ENCODE assay signal across 1 cellular context in the genomic region with DNA sequence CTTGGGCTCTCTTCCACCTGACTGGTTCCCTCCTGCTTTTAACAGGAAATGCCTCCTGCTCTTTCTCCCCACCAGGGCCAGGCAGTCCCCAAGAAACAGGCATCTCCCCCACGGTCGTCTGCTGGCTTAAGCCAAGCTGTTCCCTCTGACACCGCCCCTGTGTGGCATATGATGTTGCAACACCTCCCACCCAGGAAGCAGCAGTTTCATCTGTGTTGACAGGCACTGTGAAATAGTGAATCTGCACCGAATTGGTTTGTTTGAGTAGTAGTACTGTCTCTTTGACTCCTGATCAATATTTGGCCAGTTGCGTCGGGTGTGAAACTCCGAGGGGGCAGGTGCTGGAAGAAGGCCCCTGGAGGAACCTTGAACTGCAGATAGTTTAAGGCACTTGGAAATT.
A peak's percentile ranks its signal among the peaks of the same experiment; 100 is the strongest.
TF ChIP-seq lines count a peak whose summit lies in the region.

No MANE protein-coding gene starts in this region.

TF ChIP-seq in HepG2, 621 proteins besides CTCF, POLR2A, EP300 and RAD21 (continued from another document):
- TF ChIP-seq TFDP2 (CRISPR knock-in tag; IDR thresholded peaks at IDR 0.05) = 0 out of 2 replicates have a peak, but pooled peaks have one; percentile 34
- peak; percentile 89 for TF ChIP-seq FOXA3 (CRISPR knock-in tag; IDR thresholded peaks at IDR 0.05)
- TF ChIP-seq ZNF326 (CRISPR knock-in tag; IDR thresholded peaks at IDR 0.05; ENCODE audit: borderline replicate concordance) = no peak
- TF ChIP-seq, protein P1, sequence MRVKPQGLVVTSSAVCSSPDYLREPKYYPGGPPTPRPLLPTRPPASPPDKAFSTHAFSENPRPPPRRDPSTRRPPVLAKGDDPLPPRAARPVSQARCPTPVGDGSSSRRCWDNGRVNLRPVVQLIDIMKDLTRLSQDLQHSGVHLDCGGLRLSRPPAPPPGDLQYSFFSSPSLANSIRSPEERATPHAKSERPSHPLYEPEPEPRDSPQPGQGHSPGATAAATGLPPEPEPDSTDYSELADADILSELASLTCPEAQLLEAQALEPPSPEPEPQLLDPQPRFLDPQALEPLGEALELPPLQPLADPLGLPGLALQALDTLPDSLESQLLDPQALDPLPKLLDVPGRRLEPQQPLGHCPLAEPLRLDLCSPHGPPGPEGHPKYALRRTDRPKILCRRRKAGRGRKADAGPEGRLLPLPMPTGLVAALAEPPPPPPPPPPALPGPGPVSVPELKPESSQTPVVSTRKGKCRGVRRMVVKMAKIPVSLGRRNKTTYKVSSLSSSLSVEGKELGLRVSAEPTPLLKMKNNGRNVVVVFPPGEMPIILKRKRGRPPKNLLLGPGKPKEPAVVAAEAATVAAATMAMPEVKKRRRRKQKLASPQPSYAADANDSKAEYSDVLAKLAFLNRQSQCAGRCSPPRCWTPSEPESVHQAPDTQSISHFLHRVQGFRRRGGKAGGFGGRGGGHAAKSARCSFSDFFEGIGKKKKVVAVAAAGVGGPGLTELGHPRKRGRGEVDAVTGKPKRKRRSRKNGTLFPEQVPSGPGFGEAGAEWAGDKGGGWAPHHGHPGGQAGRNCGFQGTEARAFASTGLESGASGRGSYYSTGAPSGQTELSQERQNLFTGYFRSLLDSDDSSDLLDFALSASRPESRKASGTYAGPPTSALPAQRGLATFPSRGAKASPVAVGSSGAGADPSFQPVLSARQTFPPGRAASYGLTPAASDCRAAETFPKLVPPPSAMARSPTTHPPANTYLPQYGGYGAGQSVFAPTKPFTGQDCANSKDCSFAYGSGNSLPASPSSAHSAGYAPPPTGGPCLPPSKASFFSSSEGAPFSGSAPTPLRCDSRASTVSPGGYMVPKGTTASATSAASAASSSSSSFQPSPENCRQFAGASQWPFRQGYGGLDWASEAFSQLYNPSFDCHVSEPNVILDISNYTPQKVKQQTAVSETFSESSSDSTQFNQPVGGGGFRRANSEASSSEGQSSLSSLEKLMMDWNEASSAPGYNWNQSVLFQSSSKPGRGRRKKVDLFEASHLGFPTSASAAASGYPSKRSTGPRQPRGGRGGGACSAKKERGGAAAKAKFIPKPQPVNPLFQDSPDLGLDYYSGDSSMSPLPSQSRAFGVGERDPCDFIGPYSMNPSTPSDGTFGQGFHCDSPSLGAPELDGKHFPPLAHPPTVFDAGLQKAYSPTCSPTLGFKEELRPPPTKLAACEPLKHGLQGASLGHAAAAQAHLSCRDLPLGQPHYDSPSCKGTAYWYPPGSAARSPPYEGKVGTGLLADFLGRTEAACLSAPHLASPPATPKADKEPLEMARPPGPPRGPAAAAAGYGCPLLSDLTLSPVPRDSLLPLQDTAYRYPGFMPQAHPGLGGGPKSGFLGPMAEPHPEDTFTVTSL (CRISPR knock-in tag; IDR thresholded peaks at IDR 0.05; ENCODE audit: borderline replicate concordance) = peak; percentile 60; the same call in 1 of the 2 replicates
- peak; percentile 11; the same call in 1 of the 2 replicates for TF ChIP-seq SMC3 (IDR thresholded peaks at IDR 0.05; ENCODE audit: low read length)
- TF ChIP-seq GATAD1 (CRISPR knock-in tag; IDR thresholded peaks at IDR 0.05) = peak; percentile 16; the same call in 1 of the 2 replicates
- 0 out of 2 replicates have a peak, but pooled peaks have one; percentile 23 for TF ChIP-seq ZFP91 (CRISPR knock-in tag; IDR thresholded peaks at IDR 0.05; ENCODE audit: borderline replicate concordance)
- peak; percentile 82 for TF ChIP-seq HHEX (CRISPR knock-in tag; IDR thresholded peaks at IDR 0.05)
- TF ChIP-seq ATF2 (CRISPR knock-in tag; IDR thresholded peaks at IDR 0.05) = peak; percentile 44; the same call in 1 of the 2 replicates
- TF ChIP-seq MXD4 (CRISPR knock-in tag; IDR thresholded peaks at IDR 0.05) = no peak
- TF ChIP-seq ZNF292 (CRISPR knock-in tag; IDR thresholded peaks at IDR 0.05; ENCODE audit: borderline replicate concordance, low read depth) = peak; percentile 82; the same call in 1 of the 2 replicates
- 0 out of 2 replicates have a peak, but pooled peaks have one; percentile 32 for TF ChIP-seq ZNF317 (CRISPR knock-in tag; IDR thresholded peaks at IDR 0.05)
- no peak for TF ChIP-seq ZNF839 (CRISPR knock-in tag; IDR thresholded peaks at IDR 0.05; ENCODE audit: borderline replicate concordance)
- peak; percentile 23; the same call in 1 of the 2 replicates for TF ChIP-seq STAG1 (CRISPR knock-in tag; IDR thresholded peaks at IDR 0.05)
- TF ChIP-seq GATAD2A (CRISPR knock-in tag; IDR thresholded peaks at IDR 0.05) = peak; percentile 88
- TF ChIP-seq CBX5 (CRISPR knock-in tag; IDR thresholded peaks at IDR 0.05; ENCODE audit: borderline replicate concordance) = peak; percentile 36; the same call in 1 of the 2 replicates
- TF ChIP-seq ZNF431 (CRISPR knock-in tag; IDR thresholded peaks at IDR 0.05; ENCODE audit: borderline replicate concordance, low read depth) = no peak
- 0 out of 2 replicates have a peak, but pooled peaks have one; percentile 43 for TF ChIP-seq ZNF430 (CRISPR knock-in tag; IDR thresholded peaks at IDR 0.05)
- peak; percentile 53; the same call in 1 of the 2 replicates for TF ChIP-seq ZNF331 (CRISPR knock-in tag; IDR thresholded peaks at IDR 0.05)
- no peak for TF ChIP-seq FLYWCH1 (CRISPR knock-in tag; IDR thresholded peaks at IDR 0.05)
- TF ChIP-seq ZNF766 (CRISPR knock-in tag; IDR thresholded peaks at IDR 0.05; ENCODE audit: borderline replicate concordance) = no peak
- TF ChIP-seq SP5 (CRISPR knock-in tag; IDR thresholded peaks at IDR 0.05; ENCODE audit: borderline replicate concordance, low read depth) = peak; percentile 49; the same call in 1 of the 2 replicates
- 0 out of 2 replicates have a peak, but pooled peaks have one; percentile 27 for TF ChIP-seq HMG20B (CRISPR knock-in tag; conservative IDR thresholded peaks at IDR 0.05)
- peak; percentile 19; the same call in 1 of the 2 replicates for TF ChIP-seq BORCS8-MEF2B (CRISPR knock-in tag; IDR thresholded peaks at IDR 0.05)
- TF ChIP-seq E2F5 (CRISPR knock-in tag; conservative IDR thresholded peaks at IDR 0.05) = no peak
- TF ChIP-seq KMT2B (CRISPR knock-in tag; IDR thresholded peaks at IDR 0.05) = no peak; the same call in 1 of the 2 replicates
- peak; percentile 32; the same call in 1 of the 2 replicates for TF ChIP-seq ZMYM3 (CRISPR knock-in tag; IDR thresholded peaks at IDR 0.05)
- no peak for TF ChIP-seq ARNT (IDR thresholded peaks at IDR 0.05)
- peak; percentile 37; the same call in 1 of the 2 replicates for TF ChIP-seq MEIS1 (CRISPR knock-in tag; IDR thresholded peaks at IDR 0.05; ENCODE audit: borderline replicate concordance)
